20 cellular contexts compared by ENCODE assay signal in the genomic region with DNA sequence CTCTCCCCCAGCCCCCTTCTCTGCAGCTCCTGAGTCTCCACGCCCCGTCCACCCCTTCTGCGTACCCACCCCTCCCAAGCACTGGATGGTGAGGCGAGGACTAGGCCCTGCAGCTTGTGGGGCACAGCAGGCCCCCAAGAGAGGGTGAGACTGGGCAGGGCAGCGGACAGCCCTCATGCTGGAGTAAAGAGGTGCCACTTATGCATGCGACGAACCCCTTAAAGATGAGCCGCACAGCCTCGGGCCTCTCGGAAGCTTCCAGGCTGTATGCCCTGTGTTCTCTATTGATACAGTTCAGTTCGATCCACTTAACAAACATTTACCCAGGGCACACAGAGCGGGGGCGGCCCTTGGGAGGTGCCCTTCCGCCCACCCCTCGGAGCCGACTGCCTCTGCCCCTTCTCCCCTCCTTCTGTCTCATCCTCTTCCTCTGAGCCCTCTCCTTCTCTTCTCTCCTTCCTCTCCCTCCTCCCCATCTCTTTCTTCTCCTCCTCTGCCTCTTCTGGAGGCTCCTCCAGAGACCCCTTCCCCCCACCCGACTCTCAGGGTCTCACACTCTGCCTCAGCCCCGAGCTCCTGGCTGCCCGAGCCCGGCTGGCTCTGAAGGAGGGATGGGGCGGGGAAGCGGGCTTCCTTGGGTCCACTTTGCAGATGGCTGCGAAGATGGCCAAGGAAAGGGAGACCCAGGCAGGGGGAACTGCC. TPM values are rescaled to one million over a fixed set of nuclear protein-coding genes. Genes with fewer than 3 reads are reported as not detected.
DNase-seq lines count a peak whose midpoint lies in the region; ATAC-seq, FAIRE-seq and TF ChIP-seq lines count a peak whose summit lies in the region.
"Had no signal": no experiment of that assay in that cellular context is flagged by ENCODE, and none has a peak within 500 bp of the region (broad histone marks: within the 10 kb centered on the region; RNA-seq: fewer than 3 reads in every experiment).

No MANE protein-coding gene starts in this region.

- no peaks in the 10 kb centered on the region for H4K20me1 ChIP-seq in H1 (replicated peaks in 1 of 2; ENCODE audit: control insufficient read depth in 1 of 2, insufficient read depth in 2 of 2, low read length in 2 of 2)
- H4K20me1 ChIP-seq: BLaER1 had no signal

- POLR2A ChIA-PET in MCF 10A (lab: Yijun Ruan, JAX) = no interaction called here
- POLR2A ChIA-PET in H1 (lab: Charles Lee; ENCODE audit: partially characterized antibody) = no interaction called here

- H3K27me3 ChIP-seq in breast epithelium = peaks cover 0 to 20% of the 10 kb centered on the region in 2 donors
- H3K27me3 ChIP-seq in H1 (replicated peaks in 1 of 4; ENCODE audit: control insufficient read depth in 3 of 4, extremely low read depth in 1 of 4, insufficient read depth in 3 of 4, low read length in 3 of 4) = peaks cover 0 to 6% (median 0%) of the 10 kb centered on the region in 4 experiments; a peak in 2 of 7 replicates
- H3K27me3 ChIP-seq: BLaER1, Peyer's patch had no signal

- no peak overlapping the region for H2BK12ac ChIP-seq in H1 (ENCODE audit: low read depth, low read length)

- H3K4me1 Mint-ChIP-seq in MCF 10A (ENCODE audit: insufficient read depth, unreplicated experiment) (peaks cover 28% of the 10 kb centered on the region), mesothelial cell of epicardium (peaks cover 66% of the 10 kb centered on the region)

- H3K9me3 ChIP-seq in breast epithelium = no peaks in the 10 kb centered on the region
- no peaks in the 10 kb centered on the region for H3K9me3 ChIP-seq in H1 (ENCODE audit: insufficient read depth in 2 of 2, low read depth in 1 of 2, low read length in 1 of 2)
- H3K9me3 ChIP-seq: BLaER1, Peyer's patch had no signal

- H2AK5ac ChIP-seq in H1 (ENCODE audit: low read depth, low read length) = no peak overlapping the region

- H3K27me3 Mint-ChIP-seq in MCF 10A (ENCODE audit: insufficient read depth, unreplicated experiment) = no peaks in the 10 kb centered on the region
- H3K27me3 Mint-ChIP-seq in mesothelial cell of epicardium (ENCODE audit: low read depth) = no peaks in the 10 kb centered on the region

- H3K4me3 ChIP-seq in breast epithelium = no peak overlapping the region
- no peak overlapping the region for H3K4me3 ChIP-seq in H1 (ENCODE audit: extremely low read depth in 1 of 4, insufficient read depth in 2 of 4, low read depth in 3 of 4, low read length in 4 of 4)
- H3K4me3 ChIP-seq: BLaER1, Peyer's patch had no signal

- TF ChIP-seq POLR2A in breast epithelium (IDR thresholded peaks at IDR 0.05) (no peak), H1 (IDR thresholded peaks at IDR 0.05; ENCODE audit: control extremely low read depth in 1 of 2, low read depth in 2 of 2, low read length in 2 of 2) (no peak)

- H3K56ac ChIP-seq in H1 (replicated peaks; ENCODE audit: insufficient read length, low read depth, low read length) = no peak overlapping the region

- no peak overlapping the region for H4K91ac ChIP-seq in H1 (replicated peaks; ENCODE audit: insufficient read length, low read length)

- no TSS peak for BruUV-seq in MCF 10A (replicated peaks; lab: Mats Ljungman, UMichigan)

- no peak overlapping the region for H2BK120ac ChIP-seq in H1 (replicated peaks; ENCODE audit: low read depth, low read length)

- H3K9ac ChIP-seq in H1 (replicated peaks in 1 of 4; ENCODE audit: extremely low read depth in 1 of 4, low read depth in 3 of 4, low read length in 3 of 4) = no peak overlapping the region
- H3K9ac ChIP-seq: BLaER1 had no signal

- no peaks in the 10 kb centered on the region for H3K9me3 Mint-ChIP-seq in MCF 10A (ENCODE audit: unreplicated experiment)
- no peaks in the 10 kb centered on the region for H3K9me3 Mint-ChIP-seq in mesothelial cell of epicardium
- H3K9me3 Mint-ChIP-seq: CD8-positive, alpha-beta T cell had no signal

- H3K27ac ChIP-seq in breast epithelium (no peak overlapping the region), H1 (ENCODE audit: low read depth, low read length) (no peak overlapping the region)
- H3K27ac ChIP-seq: BLaER1, Peyer's patch had no signal

- peak overlapping the region; percentile 73 for H3K4me3 Mint-ChIP-seq in MCF 10A (ENCODE audit: unreplicated experiment)
- H3K4me3 Mint-ChIP-seq in mesothelial cell of epicardium = no peak overlapping the region
- H3K4me3 Mint-ChIP-seq: CD8-positive, alpha-beta T cell had no signal

- H2BK5ac ChIP-seq in H1 (ENCODE audit: low read depth, low read length) = no peak overlapping the region

- CTCF ChIA-PET in MCF 10A (lab: Yijun Ruan, JAX) = no interaction called here
- CTCF ChIA-PET in H1 (lab: Charles Lee; ENCODE audit: partially characterized antibody) = interaction anchor here (0.6 to 1.6 kb wide), 5 partner anchors 21 to 79 kb away, joined by 3 to 5 read pairs (median 3); no protein-coding TSS in a partner anchor

- DNase-seq in MCF 10A (ENCODE audit: unreplicated experiment) (no peak), breast epithelium (ENCODE audit: low spot score in 2 of 2) (no peak), H1 (ENCODE audit: low read depth in 1 of 2, low spot score in 2 of 2) (no peak), mesothelial cell of epicardium (ENCODE audit: low spot score in 2 of 2, unreplicated experiment in 2 of 2) (no peak), NCI-H187 (lab: John Stamatoyannopoulos, UW) (no peak), GM19238 (ENCODE audit: insufficient read length, low spot score) (no peak), NCI-H2196 (lab: John Stamatoyannopoulos, UW; ENCODE audit: unreplicated experiment) (no peak)
- DNase-seq: CD8-positive, alpha-beta T cell; GF-D8; NCI-H1930; NCI-H2171; NCI-H82; Peyer's patch had no signal

- no peak overlapping the region for H2BK20ac ChIP-seq in H1 (ENCODE audit: low read length)

- no peak for TF ChIP-seq RAD21 in H1 (IDR thresholded peaks at IDR 0.05 in 1 of 2, conservative IDR thresholded peaks at IDR 0.05 in 1 of 2; ENCODE audit: low read depth in 2 of 2, low read length in 2 of 2)

- no peak overlapping the region for H3K23ac ChIP-seq in H1 (ENCODE audit: insufficient read length)

- H3K36me3 Mint-ChIP-seq in MCF 10A (ENCODE audit: insufficient read depth, unreplicated experiment) (no peaks in the 10 kb centered on the region), mesothelial cell of epicardium (no peaks in the 10 kb centered on the region)
- H3K36me3 Mint-ChIP-seq: CD8-positive, alpha-beta T cell had no signal

- H3K14ac ChIP-seq in H1 (ENCODE audit: insufficient read length) = no peak overlapping the region

- no peak overlapping the region for H3K4ac ChIP-seq in H1 (replicated peaks; ENCODE audit: insufficient read length, low read depth, low read length)

- FAIRE-seq in H1 (lab: Jason Lieb, UNC) = no peak
- FAIRE-seq: GM12891 had no signal

- H2BK15ac ChIP-seq in H1 (ENCODE audit: low read length) = 0 out of 2 replicates have a peak overlapping the region, but pooled peaks have one; percentile 72

- H3K79me2 ChIP-seq in H1 (ENCODE audit: control insufficient read depth in 1 of 2, insufficient read depth in 2 of 2, low read length in 2 of 2) = no peaks in the 10 kb centered on the region

- H3K27ac Mint-ChIP-seq in MCF 10A (ENCODE audit: low read depth, unreplicated experiment) (no peak overlapping the region), mesothelial cell of epicardium (peak overlapping the region; percentile 36)
- H3K27ac Mint-ChIP-seq: CD8-positive, alpha-beta T cell had no signal

- no peak for TF ChIP-seq CTCF in MCF 10A (IDR thresholded peaks at IDR 0.05; ENCODE audit: unreplicated experiment)
- TF ChIP-seq CTCF in breast epithelium (IDR thresholded peaks at IDR 0.05) = no peak
- TF ChIP-seq CTCF in H1 (IDR thresholded peaks at IDR 0.05; ENCODE audit: control extremely low read depth in 1 of 3, insufficient read depth in 1 of 3, low read depth in 1 of 3, low read length in 3 of 3) = no peak
- no peak for TF ChIP-seq CTCF in mesothelial cell of epicardium (IDR thresholded peaks at IDR 0.05; ENCODE audit: unreplicated experiment)

- H3K4me2 ChIP-seq in H1 (ENCODE audit: insufficient read depth in 1 of 2, low read depth in 2 of 2, low read length in 2 of 2) = no peak overlapping the region
- H3K4me2 ChIP-seq: BLaER1 had no signal

- WGBS in H1 (ENCODE audit: extremely low coverage in 1 of 2, insufficient coverage in 1 of 2, insufficient read length in 1 of 2, insufficient replicate concordance in 2 of 2, low coverage in 1 of 2, low lambda C conversion rate in 2 of 2, missing lambda C conversion rate in 1 of 2), 2 experiments = 85% methylated on average over 13 of the region's 23 CpGs; no CpG with 5 or more reads in 1 of the 2 experiments

- H3K79me1 ChIP-seq in H1 (ENCODE audit: low read depth, low read length) = no peaks in the 10 kb centered on the region

- H3K18ac ChIP-seq in H1 (ENCODE audit: extremely low read depth, low read length) = no peak overlapping the region

- intact Hi-C loops in MCF 10A (cut with micrococcal nuclease) (loop anchor here (1.0 kb wide), 1 partner anchor 53 kb away; no protein-coding TSS in a partner anchor), breast epithelium (cut with DNase I; ENCODE audit: low total_unique reads) (no loop called here)

- H3K36me3 ChIP-seq in breast epithelium (no peaks in the 10 kb centered on the region), H1 (ENCODE audit: control insufficient read depth in 2 of 4, insufficient read depth in 4 of 4, low read length in 3 of 4) (no peaks in the 10 kb centered on the region)
- H3K36me3 ChIP-seq: BLaER1, Peyer's patch had no signal

- no peak overlapping the region for H4K5ac ChIP-seq in H1 (ENCODE audit: insufficient read length, low read depth, low read length)

- TF ChIP-seq EP300 in H1 (IDR thresholded peaks at IDR 0.05; ENCODE audit: borderline replicate concordance in 1 of 2, low read depth in 2 of 2, low read length in 2 of 2) = no peak

- ATAC-seq in GM19035 (IDR thresholded peaks at IDR 0.05; ENCODE audit: unreplicated experiment) = no peak
- ATAC-seq: CD8-positive, alpha-beta T cell had no signal

- no peak overlapping the region for H4K8ac ChIP-seq in H1 (ENCODE audit: extremely low read depth, insufficient read depth, low read length)

- no peaks in the 10 kb centered on the region for H3K4me1 ChIP-seq in breast epithelium
- peaks cover 0 to 9% (median under 1%) of the 10 kb centered on the region in 4 experiments; a peak in 3 of 7 replicates for H3K4me1 ChIP-seq in H1 (replicated peaks in 1 of 4; ENCODE audit: control insufficient read depth in 3 of 4, insufficient read depth in 4 of 4, low read length in 3 of 4)
- H3K4me1 ChIP-seq: Peyer's patch had no signal

- no peaks in the 10 kb centered on the region for H3K23me2 ChIP-seq in H1 (ENCODE audit: low read depth, low read length)

- H2AFZ ChIP-seq in H1 (ENCODE audit: low read length) = no peak overlapping the region

RNA-seq across cellular contexts. Expression of gene DLK1, which starts 32.7 kb away (rescaled TPM):
- total RNA-seq in MCF 10A (2022) = not detected in 2 replicates
- 1 to 10 TPM in 2 of 3 donors, not detected in 1; 1.2 to 5.2 TPM for total RNA-seq in breast epithelium
- 0.42 and 1.3 TPM in 2 replicates for total RNA-seq in H1 (2021; fragmentation: NEBNext Ultra II Directional; extraction: Animal tissue kit (Norgen Biotek cat#: 25700))
- 2.4 and 7.1 TPM in 2 replicates for polyA plus RNA-seq in H1 (2011; rRNA removed)
- 2.2 TPM for polyA plus RNA-seq in H1 (2011; cell fraction: cytosol; rRNA removed)
- polyA plus RNA-seq in H1 (2011; cell fraction: nucleus; rRNA removed) = 5.4 TPM
- 2.2 to 3.6 TPM (median 3.3 TPM) in 4 replicates for polyA plus RNA-seq in H1 (2012, experiment 1 of 2)
- 3.7 TPM for polyA plus RNA-seq in H1 (2012, experiment 2 of 2)
- 0.93 TPM for polyA plus RNA-seq in H1 (2013, experiment 1 of 2)
- polyA plus RNA-seq in H1 (2013, experiment 2 of 2) = 0.98 TPM
- polyA minus RNA-seq in H1 (2011; rRNA and poly(A)+ RNA removed) = 0.51 and 1.1 TPM in 2 replicates
- polyA minus RNA-seq in H1 (2011; cell fraction: cytosol; rRNA and poly(A)+ RNA removed) = 2.1 TPM
- polyA minus RNA-seq in H1 (2011; cell fraction: nucleus; rRNA and poly(A)+ RNA removed) = 0.80 TPM
- total RNA-seq in mesothelial cell of epicardium = 958 to 1,165 TPM (median 1,080 TPM) in 3 replicates
- total RNA-seq: A172; CD8-positive, alpha-beta T cell; HT1080; LHCN-M2; NCI-H460; Peyer's patch had no signal

Comparison
In these comparisons a context has a peak if more than half of its experiments do, and no peak if none do; other contexts are left out.
1. RNA of gene DLK1, which starts 32.7 kb away (total RNA-seq): 958 to 1,165 TPM in mesothelial cell of epicardium; 0.42 to 1.3 TPM in H1, 1.2 to 5.2 TPM in breast epithelium and not detected in MCF 10A; every median in the first group is over 100 times any median in the second.